In the genomic region with DNA sequence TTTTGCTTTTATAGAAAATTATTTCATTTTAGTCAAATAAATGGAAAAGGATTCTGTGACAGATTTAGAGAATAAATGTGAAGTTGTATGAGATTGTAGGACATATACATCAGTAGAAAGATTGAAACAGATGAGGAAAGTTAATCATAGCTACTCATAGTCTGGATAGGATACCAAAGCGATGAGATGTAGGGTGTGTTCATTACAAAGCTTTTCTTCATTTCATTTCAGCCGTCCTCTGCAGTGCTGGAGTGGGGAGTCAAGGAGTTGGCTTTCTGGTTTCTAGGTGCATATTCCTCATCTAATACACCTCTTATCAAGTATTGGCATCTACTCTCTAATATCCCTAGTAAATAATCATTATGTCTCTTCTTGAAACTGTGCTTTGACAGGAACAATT, we compare ENCODE assay signal across 23 cellular contexts.
"Had no signal": no experiment of that assay in that cellular context is flagged by ENCODE, and none has a peak within 500 bp of the region (broad histone marks: within the 10 kb centered on the region; RNA-seq: fewer than 3 reads in every experiment).

No MANE protein-coding gene starts in this region.

- H3K36me3 ChIP-seq: heart left ventricle, left lung, lower lobe of right lung, right lobe of liver, thoracic aorta had no signal

- H3K9me3 ChIP-seq: lower lobe of right lung had no signal

- H3K27me3 ChIP-seq: heart left ventricle, left lung, right lobe of liver had no signal

- H3K4me1 ChIP-seq: heart left ventricle, left lung, lower lobe of right lung, right lobe of liver had no signal

- H3K4me3 ChIP-seq: heart left ventricle, left lung, lower lobe of right lung, right lobe of liver, skin epidermis, thoracic aorta had no signal

- ATAC-seq: activated naive CD8-positive, alpha-beta T cell treated with anti-CD3 and anti-CD28 coated beads, Interleukin-2, amount 50 U/mL, for 24 hours; heart left ventricle; left lung; lower lobe of right lung; natural killer cell; right lobe of liver; stimulated activated effector memory CD8-positive, alpha-beta T cell treated with anti-CD3 and anti-CD28 coated beads, Interleukin-12 subunit alpha, Interleukin-12 subunit beta, amount 100 ng/mL, for 72 hours had no signal

- H3K27ac ChIP-seq: heart left ventricle, left lung, lower lobe of right lung, right lobe of liver, skin epidermis, thoracic aorta had no signal

- DNase-seq: activated CD4-positive, alpha-beta memory T cell treated with anti-CD3 and anti-CD28 coated beads for 36 hours; activated CD4-positive, alpha-beta T cell treated with anti-CD3 and anti-CD28 coated beads, Interleukin-2, amount 10 ng/mL, durations not matched to agents 24 days and 14 days; activated CD4-positive, CD25-positive, alpha-beta regulatory T cell treated with anti-CD3 and anti-CD28 coated beads, Interleukin-2, amount 50 U/mL, for 72 hours; activated CD8-positive, alpha-beta memory T cell treated with anti-CD3 and anti-CD28 coated beads, Interleukin-2, amount 50 U/mL, for 4 hours; activated gamma-delta T cell; activated naive CD8-positive, alpha-beta T cell treated with anti-CD3 and anti-CD28 coated beads, Interleukin-2, amount 50 U/mL, for 24 hours; activated T-cell treated with anti-CD3 and anti-CD28 coated beads, Interleukin-2, amount 50 U/mL, for 1 hour; effector CD8-positive, alpha-beta T cell; erythroblast; heart left ventricle; kidney glomerular epithelial cell; left lung; lower lobe of right lung; mesendoderm; natural killer cell; right lobe of liver; stimulated activated CD4-positive, alpha-beta T cell treated with anti-CD3 and anti-CD28 coated beads, Interleukin-12 subunit alpha, Interleukin-12 subunit beta, amount 100 ng/mL, for 4 hours; stimulated activated CD4-positive, alpha-beta T cell treated with anti-CD3 and anti-CD28 coated beads, Interleukin-4, amount 100 ng/mL, for 1 hour; T1000; trophoblast cell had no signal
